14 cellular contexts compared by ENCODE assay signal in genomic region chr6:168624540-168624939, GRCh38.
A peak's percentile ranks its signal among the peaks of the same experiment; 100 is the strongest.
DNase-seq lines count a peak whose midpoint lies in the region; ATAC-seq, FAIRE-seq and TF ChIP-seq lines count a peak whose summit lies in the region.
"Had no signal": no experiment of that assay in that cellular context is flagged by ENCODE, and none has a peak within 500 bp of the region (broad histone marks: within the 10 kb centered on the region; RNA-seq: fewer than 3 reads in every experiment).

No MANE protein-coding gene starts in this region.

- H3K9me1 ChIP-seq in K562 (ENCODE audit: control insufficient read depth, insufficient read depth, low read length): no peaks in the 10 kb centered on the region

- no peak overlapping the region for H4K8ac ChIP-seq in mesenchymal stem cell (ENCODE audit: low read length)

- H3K9me3 ChIP-seq in K562 (replicated peaks; ENCODE audit: control insufficient read depth, insufficient read depth, low read depth, low read length): no peaks in the 10 kb centered on the region
- no peaks in the 10 kb centered on the region for H3K9me3 ChIP-seq in mesenchymal stem cell (ENCODE audit: control insufficient read depth, low read length)

- FAIRE-seq in HTR-8/SVneo (lab: Jason Lieb, UNC): peak; percentile 74
- FAIRE-seq in K562 (lab: Jason Lieb, UNC): peak; percentile 68
- FAIRE-seq in urothelium cell line (lab: Jason Lieb, UNC): peak; percentile 88
- FAIRE-seq: GM19239 had no signal

- H2AFZ ChIP-seq in K562 (ENCODE audit: low read depth, low read length): no peak overlapping the region
- no peak overlapping the region for H2AFZ ChIP-seq in mesenchymal stem cell (ENCODE audit: low read depth, low read length)

- intact Hi-C loops in K562 (cut with micrococcal nuclease): no loop called here

- no peak overlapping the region for H3K23ac ChIP-seq in mesenchymal stem cell (ENCODE audit: low read length in 2 of 2)

- no peaks in the 10 kb centered on the region for H3K79me1 ChIP-seq in mesenchymal stem cell (replicated peaks; ENCODE audit: low read length, poor library complexity, severe bottlenecking)

- H3K27me3 ChIP-seq in K562 (ENCODE audit: control insufficient read depth in 2 of 2, insufficient read depth in 2 of 2, low read length in 2 of 2) (peaks cover 5 to 44% of the 10 kb centered on the region in 2 experiments; a peak in 3 of 5 replicates), mesenchymal stem cell (ENCODE audit: control insufficient read depth in 1 of 2, insufficient read depth in 1 of 2, low read length in 2 of 2) (no peaks in the 10 kb centered on the region)
- H3K27me3 ChIP-seq: BLaER1 treated with 17β-estradiol and CSF1 and Interleukin-3, amounts not matched to agents 10 nM and 100 nM had no signal

- in situ Hi-C loops in K562 (cut with MboI): no loop called here
- in situ Hi-C loops in KBM-7 (cut with MboI; ENCODE audit: low pct_unique_long_range_greater_than_20kb, low sequenced_read_pairs): no loop called here

- H2BK120ac ChIP-seq in mesenchymal stem cell (ENCODE audit: low read depth, low read length): no peak overlapping the region

- H3K9ac ChIP-seq in K562 (ENCODE audit: insufficient read depth in 1 of 2, low read depth in 2 of 2, low read length in 2 of 2) (no peak overlapping the region), mesenchymal stem cell (ENCODE audit: low read length) (no peak overlapping the region)
- H3K9ac ChIP-seq: BLaER1 treated with 17β-estradiol and CSF1 and Interleukin-3, amounts not matched to agents 10 nM and 100 nM had no signal

- peaks cover 3% of the 10 kb centered on the region; the same call in 1 of the 2 replicates for H4K20me1 ChIP-seq in K562 (replicated peaks; ENCODE audit: control insufficient read depth, insufficient read depth, low read length)
- H4K20me1 ChIP-seq: BLaER1 treated with 17β-estradiol and CSF1 and Interleukin-3, amounts not matched to agents 10 nM and 100 nM had no signal

- no peak for TF ChIP-seq RAD21 in K562 (CRISPR knock-in tag; conservative IDR thresholded peaks at IDR 0.05 in 1 of 2, IDR thresholded peaks at IDR 0.05 in 1 of 2)

- no peak overlapping the region for H3K18ac ChIP-seq in mesenchymal stem cell (ENCODE audit: low read depth in 1 of 2, low read length in 2 of 2)

- H3K4me3 ChIP-seq in K562 (no peak overlapping the region), mesenchymal stem cell (ENCODE audit: insufficient read depth in 1 of 2, low read depth in 1 of 2, low read length in 2 of 2) (no peak overlapping the region)
- H3K4me3 ChIP-seq: BLaER1 treated with 17β-estradiol and CSF1 and Interleukin-3, amounts not matched to agents 10 nM and 100 nM had no signal

- H3K27ac ChIP-seq in K562 (ENCODE audit: extremely low read depth, low read depth, low read length) (no peak overlapping the region), mesenchymal stem cell (ENCODE audit: low read length, poor library complexity, severe bottlenecking) (no peak overlapping the region)
- H3K27ac ChIP-seq: BLaER1 treated with 17β-estradiol and CSF1 and Interleukin-3, amounts not matched to agents 10 nM and 100 nM had no signal

- no peak overlapping the region for H3K4ac ChIP-seq in mesenchymal stem cell (ENCODE audit: low read depth in 1 of 2, low read length in 2 of 2)

- no peak for TF ChIP-seq CTCF in K562 (IDR thresholded peaks at IDR 0.05 in 2 of 3, conservative IDR thresholded peaks at IDR 0.05 in 1 of 3; ENCODE audit: insufficient read depth in 2 of 3, low read depth in 1 of 3, low read length in 3 of 3)

- H3K4me1 ChIP-seq in K562 (replicated peaks in 1 of 2; ENCODE audit: control insufficient read depth in 2 of 2, insufficient read depth in 2 of 2, low read length in 2 of 2) (peaks cover 0 to 4% of the 10 kb centered on the region in 2 experiments; a peak in 1 of 5 replicates), mesenchymal stem cell (ENCODE audit: control insufficient read depth, insufficient read depth, low read depth, low read length) (no peaks in the 10 kb centered on the region)

- no peak overlapping the region for H2AK5ac ChIP-seq in mesenchymal stem cell (ENCODE audit: low read length, severe bottlenecking)

- 15% methylated on average over 2 of the region's 2 CpGs for WGBS in K562 (ENCODE audit: insufficient coverage, low coverage, missing lambda C conversion rate)
- WGBS in mesenchymal stem cell: 88% methylated on average over 2 of the region's 2 CpGs

- H3K14ac ChIP-seq in mesenchymal stem cell (ENCODE audit: low read length in 2 of 2): no peak overlapping the region

- DNase-seq in HTR-8/SVneo (ENCODE audit: insufficient read length, low spot score) (no peak), K562 (ENCODE audit: extremely low read depth in 1 of 4, low spot score in 3 of 4) (no peak), mesenchymal stem cell (no peak), urothelium cell line (ENCODE audit: low spot score) (no peak), KBM-7 (no peak), SW 1271 (lab: John Stamatoyannopoulos, UW) (no peak), midbrain (lab: John Stamatoyannopoulos, UW) (no peak)
- DNase-seq: ACHN; CD4-positive, CD25-positive, alpha-beta regulatory T cell; GF-D8; HCEC 1CT; Kasumi-1 had no signal

- H3K36me3 ChIP-seq in K562 (ENCODE audit: control insufficient read depth, insufficient read depth, low read length) (no peaks in the 10 kb centered on the region), mesenchymal stem cell (ENCODE audit: control insufficient read depth in 1 of 2, insufficient read depth in 2 of 2, low read depth in 1 of 2, low read length in 2 of 2) (no peaks in the 10 kb centered on the region)
- H3K36me3 ChIP-seq: BLaER1 treated with 17β-estradiol and CSF1 and Interleukin-3, amounts not matched to agents 10 nM and 100 nM had no signal

- no TSS peak for BruUV-seq in K562 (replicated peaks; lab: Mats Ljungman, UMichigan)

- no peaks in the 10 kb centered on the region for H3K79me2 ChIP-seq in K562 (ENCODE audit: control insufficient read depth, insufficient read depth, low read length)

- POLR2A ChIA-PET in K562 (lab: Yijun Ruan, JAX): interaction anchor here (0.7 kb wide), 1 partner anchor 107 kb away, joined by 3 read pairs; no protein-coding TSS in a partner anchor

- no peak for TF ChIP-seq EP300 in K562 (IDR thresholded peaks at IDR 0.05; ENCODE audit: low read length)

- H3K4me2 ChIP-seq in K562 (ENCODE audit: insufficient read depth, low read length) (no peak overlapping the region), mesenchymal stem cell (ENCODE audit: low read length, poor library complexity, severe bottlenecking) (no peak overlapping the region)
- H3K4me2 ChIP-seq: BLaER1 treated with 17β-estradiol and CSF1 and Interleukin-3, amounts not matched to agents 10 nM and 100 nM had no signal

- H2BK12ac ChIP-seq in mesenchymal stem cell (ENCODE audit: low read length in 2 of 2): no peak overlapping the region

- no peak for TF ChIP-seq POLR2A in K562 (conservative IDR thresholded peaks at IDR 0.05)

- no peak for ATAC-seq in K562

- CTCF ChIA-PET in K562 (lab: Yijun Ruan, JAX; ENCODE audit: low intra/inter-chr PET ratio): no interaction called here

- no peak overlapping the region for H2BK15ac ChIP-seq in mesenchymal stem cell (ENCODE audit: low read depth, poor library complexity, severe bottlenecking)

- H2BK5ac ChIP-seq in mesenchymal stem cell (ENCODE audit: low read depth, low read length, poor library complexity, severe bottlenecking): no peak overlapping the region

- peak overlapping the region; percentile 40 for H4K91ac ChIP-seq in mesenchymal stem cell (ENCODE audit: low read length)

TF ChIP-seq in K562, 482 proteins besides CTCF, POLR2A, EP300 and RAD21:
- TF ChIP-seq FOXP1 (CRISPR knock-in tag; IDR thresholded peaks at IDR 0.05) (no peak), HMBOX1 (IDR thresholded peaks at IDR 0.05) (no peak), EP400 (IDR thresholded peaks at IDR 0.05) (no peak)
